In genomic region chr14:69049675-69050074, GRCh38 we compare ENCODE assay signal across 9 cellular contexts.
DNase-seq lines count a peak whose midpoint lies in the region; TF ChIP-seq lines count a peak whose summit lies in the region.
"Had no signal": no experiment of that assay in that cellular context is flagged by ENCODE, and none has a peak within 500 bp of the region (broad histone marks: within the 10 kb centered on the region; RNA-seq: fewer than 3 reads in every experiment).

No MANE protein-coding gene starts in this region.

- H3K4me1 ChIP-seq in GM23248 (ENCODE audit: insufficient read depth): peaks cover 40% of the 10 kb centered on the region
- H3K4me1 ChIP-seq in breast epithelium: peaks cover 22 to 30% of the 10 kb centered on the region in 2 donors
- H3K4me1 ChIP-seq in hepatocyte (ENCODE audit: insufficient read depth): peaks cover 48% of the 10 kb centered on the region
- peaks cover 21 to 87% (median 67%) of the 10 kb centered on the region in 6 donors for H3K4me1 ChIP-seq in spleen
- peaks cover 19% of the 10 kb centered on the region for H3K4me1 ChIP-seq in SJCRH30

- H3K9me3 ChIP-seq in GM23248 (ENCODE audit: low read depth) (no peaks in the 10 kb centered on the region), breast epithelium (no peaks in the 10 kb centered on the region), hepatocyte (ENCODE audit: low read depth) (no peaks in the 10 kb centered on the region), spleen (no peaks in the 10 kb centered on the region), SJCRH30 (replicated peaks) (no peaks in the 10 kb centered on the region)

- H3F3A ChIP-seq in GM23248 (ENCODE audit: insufficient read depth): peaks cover 29% of the 10 kb centered on the region

- intact Hi-C loops in breast epithelium (cut with DNase I; ENCODE audit: low total_unique reads): no loop called here
- intact Hi-C loops in spleen (cut with DNase I; ENCODE audit: low total_unique reads): no loop called here

- in situ Hi-C loops in GM23248 (cut with MboI): no loop called here

- WGBS in GM23248 (ENCODE audit: low coverage in 1 of 2, low lambda C conversion rate in 2 of 2, missing lambda C conversion rate in 2 of 2), 2 experiments: 0 to 3% methylated on average over 2 of the region's 2 CpGs
- 28% methylated on average over 2 of the region's 2 CpGs for WGBS in hepatocyte (ENCODE audit: low lambda C conversion rate, missing lambda C conversion rate)
- WGBS in spleen, 5 donors: 22 to 47% (median 32%) methylated on average over 2 of the region's 2 CpGs

- H3K27me3 ChIP-seq in GM23248 (replicated peaks; ENCODE audit: insufficient read depth) (no peaks in the 10 kb centered on the region), breast epithelium (no peaks in the 10 kb centered on the region), hepatocyte (no peaks in the 10 kb centered on the region), spleen (replicated peaks in 1 of 7) (peaks cover 0 to 1% (median 0%) of the 10 kb centered on the region in 7 donors), SJCRH30 (no peaks in the 10 kb centered on the region)

- TF ChIP-seq CTCF in breast epithelium (IDR thresholded peaks at IDR 0.05) (no peak), hepatocyte (IDR thresholded peaks at IDR 0.05; ENCODE audit: poor library complexity) (no peak), spleen (IDR thresholded peaks at IDR 0.05 in 8 of 11, conservative IDR thresholded peaks at IDR 0.05 in 3 of 11) (no peak)

- H3K9ac ChIP-seq in GM23248: peak overlapping the region; percentile 30; the same call in 1 of the 2 replicates

- no peaks in the 10 kb centered on the region for H3K9me2 ChIP-seq in GM23248 (ENCODE audit: insufficient read depth)
- no peaks in the 10 kb centered on the region for H3K9me2 ChIP-seq in hepatocyte (replicated peaks; ENCODE audit: insufficient read depth)

- DNase-seq in GM23248 (peak; percentile 80), breast epithelium (ENCODE audit: low spot score in 2 of 2) (no peak), hepatocyte (ENCODE audit: low spot score) (peak; percentile 57), spleen (no peak), NCI-H2081 treated with DMSO at 0.1 percent for 48 hours (lab: John Stamatoyannopoulos, UW) (no peak), SJCRH30 (no peak), Ammon's horn (ENCODE audit: low spot score) (no peak)
- DNase-seq in activated CD8-positive, alpha-beta memory T cell treated with anti-CD3 and anti-CD28 coated beads, Interleukin-2, amount 50 U/mL, for 4 hours: no peak
- DNase-seq: NCI-H510A treated with DMSO at 0.1 percent for 48 hours had no signal

- H3K36me3 ChIP-seq in GM23248 (ENCODE audit: low read depth): peaks cover 20% of the 10 kb centered on the region
- no peaks in the 10 kb centered on the region for H3K36me3 ChIP-seq in breast epithelium
- no peaks in the 10 kb centered on the region for H3K36me3 ChIP-seq in hepatocyte (replicated peaks; ENCODE audit: insufficient read depth, low read depth)
- H3K36me3 ChIP-seq in spleen: peaks cover 4 to 27% (median 17%) of the 10 kb centered on the region in 6 donors
- peaks cover 12% of the 10 kb centered on the region for H3K36me3 ChIP-seq in SJCRH30

- H3K4me2 ChIP-seq in GM23248 (ENCODE audit: unreplicated experiment): peak overlapping the region; percentile 40
- H3K4me2 ChIP-seq in hepatocyte: peak overlapping the region; percentile 21

- H3K4me3 ChIP-seq in GM23248 (no peak overlapping the region), breast epithelium (peak overlapping the region in 1 of 3 donors; percentile 17), hepatocyte (no peak overlapping the region), spleen (no peak overlapping the region), SJCRH30 (no peak overlapping the region)

- H4K20me1 ChIP-seq in GM23248 (ENCODE audit: insufficient read depth): no peaks in the 10 kb centered on the region
- H4K20me1 ChIP-seq in hepatocyte (ENCODE audit: insufficient read depth, poor library complexity, severe bottlenecking): no peaks in the 10 kb centered on the region

- peaks cover 39% of the 10 kb centered on the region for H3K79me2 ChIP-seq in GM23248 (ENCODE audit: insufficient read depth)
- H3K79me2 ChIP-seq in hepatocyte: peaks cover 9% of the 10 kb centered on the region

- no peak for TF ChIP-seq POLR2A in breast epithelium (IDR thresholded peaks at IDR 0.05)
- no peak for TF ChIP-seq POLR2A in spleen (IDR thresholded peaks at IDR 0.05)

- no peak overlapping the region for H2AFZ ChIP-seq in GM23248
- H2AFZ ChIP-seq in hepatocyte: no peak overlapping the region

- H3K27ac ChIP-seq in GM23248 (peak overlapping the region; percentile 57), breast epithelium (peak overlapping the region; percentile 53 to 84), hepatocyte (peak overlapping the region; percentile 62), spleen (peak overlapping the region in 7 of 8 donors; percentile 56 to 77 (median 75)), SJCRH30 (no peak overlapping the region)

Comparison
In these comparisons a context has a peak if more than half of its experiments do, and no peak if none do; other contexts are left out.
1. DNase-seq: peak in GM23248 (single experiment) and hepatocyte (single experiment); none in breast epithelium (0 of 2), spleen (single experiment), activated CD8-positive, alpha-beta memory T cell treated with anti-CD3 and anti-CD28 coated beads, Interleukin-2, amount 50 U/mL, for 4 hours (single experiment), NCI-H2081 treated with DMSO at 0.1 percent for 48 hours (single experiment), SJCRH30 (0 of 2) and Ammon's horn (single experiment).